ENCODE assay signal across 8 cellular contexts in genomic region chr1:117284408-117285215, GRCh38.
A peak's percentile ranks its signal among the peaks of the same experiment; 100 is the strongest.
DNase-seq lines count a peak whose midpoint lies in the region; ATAC-seq and TF ChIP-seq lines count a peak whose summit lies in the region.

No MANE protein-coding gene starts in this region.

- H3K4me1 ChIP-seq in iPS DF 6.9 (ENCODE audit: control insufficient read depth, insufficient read depth, low read length) = no peaks in the 10 kb centered on the region; the same call in none of the 2 replicates
- H3K4me1 ChIP-seq in upper lobe of right lung = no peaks in the 10 kb centered on the region

- ATAC-seq in upper lobe of right lung (peak; percentile 85), GM21526 (IDR thresholded peaks at IDR 0.05; ENCODE audit: low FRiP score, unreplicated experiment) (no peak)

- H3K36me3 ChIP-seq in iPS DF 6.9 (ENCODE audit: control insufficient read depth, insufficient read depth, low read length) (no peaks in the 10 kb centered on the region), upper lobe of right lung (no peaks in the 10 kb centered on the region)

- H3K27me3 ChIP-seq in iPS DF 6.9 (ENCODE audit: control insufficient read depth, insufficient read depth, low read length) (no peaks in the 10 kb centered on the region), upper lobe of right lung (no peaks in the 10 kb centered on the region)

- intact Hi-C loops in upper lobe of right lung (cut with DNase I) = no loop called here

- H3K27ac ChIP-seq in iPS DF 6.9 (ENCODE audit: low read length) (no peak overlapping the region), upper lobe of right lung (no peak overlapping the region)

- H3K9me3 ChIP-seq in iPS DF 6.9 (ENCODE audit: control insufficient read depth, insufficient read depth, low read length) (no peaks in the 10 kb centered on the region), upper lobe of right lung (no peaks in the 10 kb centered on the region)

- peak; percentile 61 for TF ChIP-seq CTCF in astrocyte of the cerebellum (IDR thresholded peaks at IDR 0.05; ENCODE audit: low read depth, low read length, missing control alignments)
- peak; percentile 52 for TF ChIP-seq CTCF in upper lobe of right lung (IDR thresholded peaks at IDR 0.05)

- DNase-seq in NCI-H1436 (lab: John Stamatoyannopoulos, UW) = peak; percentile 39
- no peak for DNase-seq in NCI-H1436 treated with DMSO at 0.1 percent for 48 hours (lab: John Stamatoyannopoulos, UW)
- peak; percentile 71 for DNase-seq in NCI-H2171 (lab: John Stamatoyannopoulos, UW)
- DNase-seq in astrocyte of the cerebellum (ENCODE audit: low read depth) = peak; percentile 61
- DNase-seq in iPS DF 6.9 (ENCODE audit: low read depth, low spot score) = peak; percentile 37
- DNase-seq in upper lobe of right lung = no peak
- no peak for DNase-seq in stimulated activated CD4-positive, alpha-beta T cell treated with anti-CD3 and anti-CD28 coated beads, Interleukin-12 subunit alpha, Interleukin-12 subunit beta, amount 100 ng/mL, for 4 hours

- in situ Hi-C loops in astrocyte of the cerebellum (cut with HindIII; ENCODE audit: low sequenced_read_pairs) = loop anchor here (25.0 kb wide), 1 partner anchor 222 kb away; the partner anchor contains the start of gene TTF2

- H3K4me3 ChIP-seq in astrocyte of the cerebellum (ENCODE audit: low read depth, low read length) = no peak overlapping the region
- no peak overlapping the region for H3K4me3 ChIP-seq in iPS DF 6.9 (ENCODE audit: low read length)
- no peak overlapping the region for H3K4me3 ChIP-seq in upper lobe of right lung

- no CpG with 5 or more reads among the region's 3 CpGs for WGBS in iPS DF 6.9 (ENCODE audit: insufficient coverage, insufficient read length)

Comparison
In these comparisons a context has a peak if more than half of its experiments do, and no peak if none do; other contexts are left out.
1. DNase-seq: peak in NCI-H1436 (single experiment), NCI-H2171 (single experiment), astrocyte of the cerebellum (single experiment) and iPS DF 6.9 (single experiment); none in NCI-H1436 treated with DMSO at 0.1 percent for 48 hours (single experiment), upper lobe of right lung (single experiment) and stimulated activated CD4-positive, alpha-beta T cell treated with anti-CD3 and anti-CD28 coated beads, Interleukin-12 subunit alpha, Interleukin-12 subunit beta, amount 100 ng/mL, for 4 hours (single experiment).